1 cellular context compared by ENCODE assay signal in genomic region chr2:233852056-233852455, GRCh38.
TF ChIP-seq lines count a peak whose summit lies in the region.

No MANE protein-coding gene starts in this region.

TF ChIP-seq in H1, 55 proteins besides CTCF, POLR2A, EP300 and RAD21:
- TF ChIP-seq CBX5 (IDR thresholded peaks at IDR 0.05; ENCODE audit: low read depth, low read length) (no peak), JUND (IDR thresholded peaks at IDR 0.05; ENCODE audit: low read length) (no peak), CHD1 (IDR thresholded peaks at IDR 0.05; ENCODE audit: low read depth, low read length) (no peak), SAP30 (IDR thresholded peaks at IDR 0.05; ENCODE audit: insufficient read depth, insufficient replicate concordance, low read length) (no peak), SIX5 (IDR thresholded peaks at IDR 0.05; ENCODE audit: low read depth, low read length) (no peak), CREB1 (IDR thresholded peaks at IDR 0.05) (no peak), KDM4A (IDR thresholded peaks at IDR 0.05; ENCODE audit: low read depth, low read length, severe bottlenecking) (no peak), CBX8 (IDR thresholded peaks at IDR 0.05; ENCODE audit: borderline replicate concordance, low read depth, low read length) (no peak)
